In genomic region chr4:61405307-61405706, GRCh38 we compare ENCODE assay signal across 3 cellular contexts.
"Had no signal": no experiment of that assay in that cellular context is flagged by ENCODE, and none has a peak within 500 bp of the region (broad histone marks: within the 10 kb centered on the region; RNA-seq: fewer than 3 reads in every experiment).

No MANE protein-coding gene starts in this region.

- H3K4me3 ChIP-seq: GM12878 had no signal

- ATAC-seq: GM12878 had no signal

- DNase-seq: GDM1, GF-D8 had no signal
